ENCODE assay signal across 14 cellular contexts in the genomic region with DNA sequence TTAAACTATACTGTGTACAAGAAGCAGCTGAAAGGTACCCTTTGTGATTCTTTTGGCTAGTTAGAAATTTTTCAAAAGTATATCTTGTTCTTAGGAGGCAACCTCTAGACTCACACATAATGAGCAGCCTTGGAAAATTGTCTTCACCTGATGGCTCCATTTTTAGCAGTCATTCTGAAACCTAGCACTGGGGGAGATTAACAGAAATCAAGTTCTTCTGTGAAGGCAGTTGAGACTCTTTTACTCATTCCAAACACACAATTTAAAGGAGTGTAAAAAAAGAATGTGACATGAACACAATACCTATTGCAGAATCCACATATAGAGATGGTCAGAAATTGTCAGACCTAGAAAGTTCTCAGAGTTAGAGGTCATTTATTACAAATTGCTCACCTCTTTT.
A peak's percentile ranks its signal among the peaks of the same experiment; 100 is the strongest.
DNase-seq lines count a peak whose midpoint lies in the region; ATAC-seq lines count a peak whose summit lies in the region.
"Had no signal": no experiment of that assay in that cellular context is flagged by ENCODE, and none has a peak within 500 bp of the region (broad histone marks: within the 10 kb centered on the region; RNA-seq: fewer than 3 reads in every experiment).

No MANE protein-coding gene starts in this region.

- no peak overlapping the region for H3K4me3 Mint-ChIP-seq in activated naive CD4-positive, alpha-beta T cell treated with anti-CD3 and anti-CD28 coated beads for 36 hours
- peak overlapping the region; percentile 60 for H3K4me3 Mint-ChIP-seq in T-helper 2 cell treated with Interferon-gamma antibody and Interleukin-4, amounts not matched to agents 5 μg/mL and 100 μg/mL, for 36 hours
- H3K4me3 Mint-ChIP-seq in stimulated activated naive CD8-positive, alpha-beta T cell treated with anti-CD3 and anti-CD28 coated beads, Interleukin-15, Interleukin-2, amounts not matched to agents 100 ng/mL and 50 ng/mL, for 24 hours, result no peak overlapping the region
- H3K4me3 Mint-ChIP-seq: H9, type B pancreatic cell had no signal

- CTCF ChIA-PET in activated naive CD4-positive, alpha-beta T cell treated with anti-CD3 and anti-CD28 coated beads for 36 hours (lab: Charles Lee), result interaction anchor here (1.3 to 1.9 kb wide), 3 partner anchors 12 to 32 kb away, joined by 3 to 13 read pairs (median 3); no protein-coding TSS in a partner anchor

- no peaks in the 10 kb centered on the region for H3K27me3 Mint-ChIP-seq in activated naive CD4-positive, alpha-beta T cell treated with anti-CD3 and anti-CD28 coated beads for 36 hours (ENCODE audit: low read depth)
- no peaks in the 10 kb centered on the region for H3K27me3 Mint-ChIP-seq in T-helper 2 cell treated with Interferon-gamma antibody and Interleukin-4, amounts not matched to agents 5 μg/mL and 100 μg/mL, for 36 hours (ENCODE audit: low read depth)
- H3K27me3 Mint-ChIP-seq in stimulated activated naive CD8-positive, alpha-beta T cell treated with anti-CD3 and anti-CD28 coated beads, Interleukin-15, Interleukin-2, amounts not matched to agents 100 ng/mL and 50 ng/mL, for 24 hours, result no peaks in the 10 kb centered on the region
- H3K27me3 Mint-ChIP-seq: type B pancreatic cell had no signal

- peaks cover 5% of the 10 kb centered on the region for H3K36me3 Mint-ChIP-seq in activated naive CD4-positive, alpha-beta T cell treated with anti-CD3 and anti-CD28 coated beads for 36 hours (ENCODE audit: low read depth)
- peaks cover 47% of the 10 kb centered on the region for H3K36me3 Mint-ChIP-seq in T-helper 2 cell treated with Interferon-gamma antibody and Interleukin-4, amounts not matched to agents 5 μg/mL and 100 μg/mL, for 36 hours (ENCODE audit: low read depth)
- no peaks in the 10 kb centered on the region for H3K36me3 Mint-ChIP-seq in stimulated activated naive CD8-positive, alpha-beta T cell treated with anti-CD3 and anti-CD28 coated beads, Interleukin-15, Interleukin-2, amounts not matched to agents 100 ng/mL and 50 ng/mL, for 24 hours (ENCODE audit: low read depth)
- H3K36me3 Mint-ChIP-seq: type B pancreatic cell had no signal

- intact Hi-C loops in activated naive CD4-positive, alpha-beta T cell treated with anti-CD3 and anti-CD28 coated beads for 36 hours (cut with micrococcal nuclease), result loop anchor here (1.0 kb wide), 3 partner anchors 11 to 131 kb away; no protein-coding TSS in a partner anchor
- intact Hi-C loops in sciatic nerve (cut with DNase I), result no loop called here

- H3K9me3 Mint-ChIP-seq in activated naive CD4-positive, alpha-beta T cell treated with anti-CD3 and anti-CD28 coated beads for 36 hours, result peaks cover 7% of the 10 kb centered on the region
- H3K9me3 Mint-ChIP-seq in T-helper 2 cell treated with Interferon-gamma antibody and Interleukin-4, amounts not matched to agents 5 μg/mL and 100 μg/mL, for 36 hours, result peaks cover 14% of the 10 kb centered on the region
- no peaks in the 10 kb centered on the region for H3K9me3 Mint-ChIP-seq in stimulated activated naive CD8-positive, alpha-beta T cell treated with anti-CD3 and anti-CD28 coated beads, Interleukin-15, Interleukin-2, amounts not matched to agents 100 ng/mL and 50 ng/mL, for 24 hours
- H3K9me3 Mint-ChIP-seq: H9, type B pancreatic cell had no signal

- peaks cover 47% of the 10 kb centered on the region for H3K4me1 Mint-ChIP-seq in activated naive CD4-positive, alpha-beta T cell treated with anti-CD3 and anti-CD28 coated beads for 36 hours (ENCODE audit: low read depth)
- H3K4me1 Mint-ChIP-seq in T-helper 2 cell treated with Interferon-gamma antibody and Interleukin-4, amounts not matched to agents 5 μg/mL and 100 μg/mL, for 36 hours (ENCODE audit: low read depth), result peaks cover 51% of the 10 kb centered on the region
- peaks cover 54% of the 10 kb centered on the region for H3K4me1 Mint-ChIP-seq in stimulated activated naive CD8-positive, alpha-beta T cell treated with anti-CD3 and anti-CD28 coated beads, Interleukin-15, Interleukin-2, amounts not matched to agents 100 ng/mL and 50 ng/mL, for 24 hours (ENCODE audit: low read depth)
- H3K4me1 Mint-ChIP-seq: H9 had no signal

- ATAC-seq in HG02623 (IDR thresholded peaks at IDR 0.05; ENCODE audit: unreplicated experiment) (peak; percentile 41), HG03196 (IDR thresholded peaks at IDR 0.05; ENCODE audit: unreplicated experiment) (no peak), sciatic nerve (no peak)
- ATAC-seq: heart right ventricle, Panc1 had no signal

- DNase-seq in activated naive CD4-positive, alpha-beta T cell treated with anti-CD3 and anti-CD28 coated beads for 36 hours, result no peak
- no peak for DNase-seq in activated naive CD4-positive, alpha-beta T cell treated with anti-CD3 and anti-CD28 coated beads, Interleukin-2, amount 50 U/mL, for 16 hours
- peak; percentile 29 for DNase-seq in T-helper 2 cell treated with Interferon-gamma antibody and Interleukin-4, amounts not matched to agents 5 μg/mL and 100 μg/mL, for 36 hours (ENCODE audit: low spot score)
- DNase-seq in DMS 273 treated with DMSO at 0.1 percent for 48 hours (lab: John Stamatoyannopoulos, UW) (no peak), sciatic nerve (ENCODE audit: low spot score) (no peak)
- DNase-seq: heart right ventricle, NCI-H2029, right lobe of liver had no signal

- peak overlapping the region; percentile 13 for H3K27ac Mint-ChIP-seq in activated naive CD4-positive, alpha-beta T cell treated with anti-CD3 and anti-CD28 coated beads for 36 hours
- H3K27ac Mint-ChIP-seq in T-helper 2 cell treated with Interferon-gamma antibody and Interleukin-4, amounts not matched to agents 5 μg/mL and 100 μg/mL, for 36 hours, result peak overlapping the region; percentile 81
- H3K27ac Mint-ChIP-seq in stimulated activated naive CD8-positive, alpha-beta T cell treated with anti-CD3 and anti-CD28 coated beads, Interleukin-15, Interleukin-2, amounts not matched to agents 100 ng/mL and 50 ng/mL, for 24 hours, result peak overlapping the region; percentile 2
- H3K27ac Mint-ChIP-seq: H9, type B pancreatic cell had no signal

Comparison
In these comparisons a context has a peak if more than half of its experiments do, and no peak if none do; other contexts are left out.
1. H3K27ac Mint-ChIP-seq: peak in every context shown above with its lines; median percentile 81 in T-helper 2 cell treated with Interferon-gamma antibody and Interleukin-4, amounts not matched to agents 5 μg/mL and 100 μg/mL, for 36 hours; 13 in activated naive CD4-positive, alpha-beta T cell treated with anti-CD3 and anti-CD28 coated beads for 36 hours; 2 in stimulated activated naive CD8-positive, alpha-beta T cell treated with anti-CD3 and anti-CD28 coated beads, Interleukin-15, Interleukin-2, amounts not matched to agents 100 ng/mL and 50 ng/mL, for 24 hours.